9 cellular contexts compared by ENCODE assay signal in genomic region chr2:115160523-115161521, GRCh38.
DNase-seq lines count a peak whose midpoint lies in the region; ATAC-seq, FAIRE-seq and TF ChIP-seq lines count a peak whose summit lies in the region.
"Had no signal": no experiment of that assay in that cellular context is flagged by ENCODE, and none has a peak within 500 bp of the region (broad histone marks: within the 10 kb centered on the region; RNA-seq: fewer than 3 reads in every experiment).

No MANE protein-coding gene starts in this region.

- no peaks in the 10 kb centered on the region for H3K4me1 ChIP-seq in astrocyte (ENCODE audit: insufficient read depth, low read length)
- H3K4me1 ChIP-seq in muscle layer of duodenum (ENCODE audit: control insufficient read depth in 1 of 2, insufficient read depth in 2 of 2, low read length in 2 of 2) = peaks cover 0 to 14% of the 10 kb centered on the region in 2 donors
- no peaks in the 10 kb centered on the region for H3K4me1 ChIP-seq in OCI-LY7 (ENCODE audit: insufficient read depth, low read length, poor library complexity, severe bottlenecking)
- H3K4me1 ChIP-seq in CD8-positive, alpha-beta memory T cell (ENCODE audit: insufficient read depth, low read length) = no peaks in the 10 kb centered on the region

- H3K4me3 Mint-ChIP-seq in astrocyte (ENCODE audit: unreplicated experiment) = peak overlapping the region; percentile 84
- peak overlapping the region in 1 of 7 donors; percentile 44 for H3K4me3 Mint-ChIP-seq in CD8-positive, alpha-beta memory T cell

- H3K9me3 ChIP-seq in astrocyte (ENCODE audit: insufficient read depth, low read depth, low read length) (no peaks in the 10 kb centered on the region), muscle layer of duodenum (ENCODE audit: control insufficient read depth in 1 of 2, low read length in 2 of 2) (no peaks in the 10 kb centered on the region), OCI-LY7 (ENCODE audit: low read length) (no peaks in the 10 kb centered on the region)
- no peaks in the 10 kb centered on the region for H3K9me3 ChIP-seq in CD8-positive, alpha-beta memory T cell (ENCODE audit: low read length)

- intact Hi-C loops in OCI-LY7 (cut with micrococcal nuclease; ENCODE audit: unreplicated experiment) = no loop called here

- H3K4me2 ChIP-seq in astrocyte (ENCODE audit: low read length) (peak overlapping the region; percentile 26), OCI-LY7 (ENCODE audit: low read length) (no peak overlapping the region)

- ATAC-seq in GM18520 (IDR thresholded peaks at IDR 0.05; ENCODE audit: unreplicated experiment) = no peak

- H3K9ac ChIP-seq in astrocyte (ENCODE audit: low read length) = no peak overlapping the region

- no peak for TF ChIP-seq CTCF in astrocyte (IDR thresholded peaks at IDR 0.05; ENCODE audit: insufficient read depth, low read depth, low read length)
- TF ChIP-seq CTCF in OCI-LY7 (conservative IDR thresholded peaks at IDR 0.05; ENCODE audit: low read length) = no peak

- no peaks in the 10 kb centered on the region for H3K36me3 Mint-ChIP-seq in astrocyte (ENCODE audit: low read depth, unreplicated experiment)
- no peaks in the 10 kb centered on the region for H3K36me3 Mint-ChIP-seq in CD8-positive, alpha-beta memory T cell

- FAIRE-seq in astrocyte (lab: Jason Lieb, UNC) = no peak
- FAIRE-seq: endometrium had no signal

- H2AFZ ChIP-seq in astrocyte (ENCODE audit: low read depth, low read length) (no peak overlapping the region), OCI-LY7 (ENCODE audit: low read length) (no peak overlapping the region)

- H3K27me3 ChIP-seq in astrocyte (ENCODE audit: insufficient read depth, low read length) = peaks cover 15% of the 10 kb centered on the region
- peaks cover 14% of the 10 kb centered on the region for H3K27me3 ChIP-seq in muscle layer of duodenum (ENCODE audit: low read depth, low read length)
- no peaks in the 10 kb centered on the region for H3K27me3 ChIP-seq in CD8-positive, alpha-beta memory T cell (ENCODE audit: insufficient read depth, low read length, poor library complexity, severe bottlenecking)

- H3K4me3 ChIP-seq in astrocyte (ENCODE audit: insufficient read depth, low read depth, low read length) = no peak overlapping the region
- H3K4me3 ChIP-seq in muscle layer of duodenum (ENCODE audit: low read depth in 1 of 2, low read length in 2 of 2) = peak overlapping the region; percentile 5 to 52
- H3K4me3 ChIP-seq in OCI-LY7 (ENCODE audit: low read depth, low read length, poor library complexity, severe bottlenecking) = no peak overlapping the region
- H3K4me3 ChIP-seq in CD8-positive, alpha-beta memory T cell (ENCODE audit: low read length) = no peak overlapping the region

- H3K27ac Mint-ChIP-seq in astrocyte (ENCODE audit: unreplicated experiment) = no peak overlapping the region
- peak overlapping the region in 1 of 8 donors; percentile 38 for H3K27ac Mint-ChIP-seq in CD8-positive, alpha-beta memory T cell

- POLR2A ChIA-PET in OCI-LY7 (lab: Charles Lee) = interaction anchor here (0.7 kb wide), 1 partner anchor 136 kb away, joined by 3 read pairs; no protein-coding TSS in a partner anchor
- POLR2A ChIA-PET in CD8-positive, alpha-beta memory T cell (lab: Charles Lee) = no interaction called here

- CTCF ChIA-PET in OCI-LY7 (lab: Charles Lee; ENCODE audit: unreplicated experiment) = no interaction called here
- CTCF ChIA-PET in CD8-positive, alpha-beta memory T cell (lab: Charles Lee) = no interaction called here

- peaks cover 27% of the 10 kb centered on the region for H3K27me3 Mint-ChIP-seq in astrocyte (ENCODE audit: low read depth, unreplicated experiment)
- peaks cover 14 to 26% of the 10 kb centered on the region in 2 donors for H3K27me3 Mint-ChIP-seq in CD8-positive, alpha-beta memory T cell

- H3K4me1 Mint-ChIP-seq in astrocyte (ENCODE audit: low read depth, unreplicated experiment) = no peaks in the 10 kb centered on the region
- peaks cover 3 to 4% (median 3%) of the 10 kb centered on the region in 3 donors for H3K4me1 Mint-ChIP-seq in CD8-positive, alpha-beta memory T cell

- H3K9me2 ChIP-seq in OCI-LY7 (ENCODE audit: insufficient read depth, low read length) = no peaks in the 10 kb centered on the region; the same call in 1 of the 2 replicates

- no TSS peak for BruUV-seq in OCI-LY7 (replicated peaks; lab: Mats Ljungman, UMichigan)

- no peaks in the 10 kb centered on the region for H3K36me3 ChIP-seq in astrocyte (ENCODE audit: insufficient read depth, low read length)
- no peaks in the 10 kb centered on the region for H3K36me3 ChIP-seq in muscle layer of duodenum (ENCODE audit: control insufficient read depth in 1 of 2, insufficient read depth in 2 of 2, low read length in 2 of 2)
- H3K36me3 ChIP-seq in OCI-LY7 (ENCODE audit: insufficient read depth, low read length) = no peaks in the 10 kb centered on the region
- H3K36me3 ChIP-seq in CD8-positive, alpha-beta memory T cell (ENCODE audit: insufficient read depth, low read length) = no peaks in the 10 kb centered on the region

- DNase-seq in CMK (ENCODE audit: low read depth) = peak; percentile 68
- peak; percentile 2 for DNase-seq in NCI-H1092 (lab: John Stamatoyannopoulos, UW)
- DNase-seq in astrocyte (ENCODE audit: low read depth) = no peak
- DNase-seq in OCI-LY7 (ENCODE audit: low spot score) = no peak
- no peak for DNase-seq in CD8-positive, alpha-beta memory T cell
- DNase-seq in glomerular visceral epithelial cell (ENCODE audit: extremely low spot score) = no peak

- H3K79me2 ChIP-seq in astrocyte (ENCODE audit: insufficient read depth, low read length) (no peaks in the 10 kb centered on the region), OCI-LY7 (ENCODE audit: insufficient read depth, low read depth, low read length) (no peaks in the 10 kb centered on the region)

- no peaks in the 10 kb centered on the region for H3K9me3 Mint-ChIP-seq in astrocyte (ENCODE audit: unreplicated experiment)
- H3K9me3 Mint-ChIP-seq in CD8-positive, alpha-beta memory T cell = peaks cover 3 to 24% (median 10%) of the 10 kb centered on the region in 5 donors

- no peak overlapping the region for H3K27ac ChIP-seq in astrocyte (ENCODE audit: low read depth, low read length)
- no peak overlapping the region for H3K27ac ChIP-seq in muscle layer of duodenum (ENCODE audit: low read length)
- no peak overlapping the region for H3K27ac ChIP-seq in OCI-LY7 (ENCODE audit: low read depth, low read length, poor library complexity, severe bottlenecking)
- no peak overlapping the region for H3K27ac ChIP-seq in CD8-positive, alpha-beta memory T cell (ENCODE audit: low read depth, low read length)

- no peaks in the 10 kb centered on the region for H4K20me1 ChIP-seq in astrocyte (ENCODE audit: insufficient read depth, low read length)
- H4K20me1 ChIP-seq in OCI-LY7 (ENCODE audit: insufficient read depth, low read length) = no peaks in the 10 kb centered on the region

Comparison
In these comparisons a context has a peak if more than half of its experiments do, and no peak if none do; other contexts are left out.
1. DNase-seq: peak in CMK (single experiment) and NCI-H1092 (single experiment); none in astrocyte (single experiment), OCI-LY7 (single experiment), CD8-positive, alpha-beta memory T cell (0 of 5) and glomerular visceral epithelial cell (single experiment).
2. H3K4me3 ChIP-seq: peak in muscle layer of duodenum (2 of 2); none in astrocyte (single experiment), OCI-LY7 (single experiment) and CD8-positive, alpha-beta memory T cell (single experiment).